1 cellular context compared by ENCODE assay signal in the genomic region with DNA sequence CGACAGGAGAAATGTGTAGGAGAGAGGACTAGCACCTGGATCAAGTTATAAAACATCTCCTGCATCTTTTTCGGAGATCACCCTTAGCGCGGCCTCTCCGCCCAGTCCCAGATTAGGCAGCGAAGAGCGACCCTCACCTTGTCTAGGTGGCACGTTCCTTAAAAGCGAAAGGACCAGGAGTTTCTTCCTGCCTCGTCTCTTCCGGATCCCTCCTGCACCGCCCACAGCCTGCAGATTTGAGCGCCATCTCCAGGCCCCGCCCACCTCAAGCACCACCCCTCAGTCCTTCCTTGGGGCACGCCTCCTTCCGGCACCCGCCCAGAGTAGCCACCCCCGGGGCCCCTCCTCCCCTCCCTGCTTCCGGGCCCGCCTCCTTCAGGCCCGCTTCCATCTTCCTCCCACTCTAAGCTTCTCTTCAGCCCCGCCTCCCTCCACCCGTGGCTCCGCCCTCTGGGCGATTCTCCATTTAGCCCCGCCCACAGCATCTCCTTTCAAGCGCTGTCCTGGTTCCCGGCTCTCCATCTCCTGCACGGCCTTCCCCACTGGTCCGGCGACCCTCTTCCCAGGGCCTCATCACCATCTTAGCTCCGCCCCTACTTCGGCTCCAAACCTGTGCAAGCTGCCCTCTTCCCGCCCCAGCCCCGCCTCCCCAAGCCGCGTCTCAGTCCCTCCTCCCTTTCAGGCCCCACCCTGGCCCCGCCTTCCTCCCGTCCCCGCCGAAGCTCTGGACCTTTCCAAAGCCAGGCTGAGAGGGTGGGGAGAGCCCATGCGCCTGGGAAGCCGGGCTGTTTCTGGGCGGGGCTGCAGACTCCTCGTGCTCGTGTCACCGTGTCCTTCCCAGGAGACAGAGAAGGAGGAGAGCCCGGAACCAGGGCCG.
TF ChIP-seq lines count a peak whose summit lies in the region.

No MANE protein-coding gene starts in this region.

TF ChIP-seq in HEK293, 187 proteins besides CTCF, POLR2A, EP300 and RAD21 (continued from another document):
- peak; percentile 99 for TF ChIP-seq PRDM10 (tag by site-specific recombination; IDR thresholded peaks at IDR 0.05)
- peak; percentile 67; the same call in 1 of the 2 replicates for TF ChIP-seq KLF16 (tag by site-specific recombination; IDR thresholded peaks at IDR 0.05)
- peak; percentile 99 for TF ChIP-seq PRDM1 (tag by site-specific recombination; IDR thresholded peaks at IDR 0.05)
- peak; percentile 48 for TF ChIP-seq ZBTB17 (tag by site-specific recombination; IDR thresholded peaks at IDR 0.05)
- TF ChIP-seq ZNF600 (tag by site-specific recombination; IDR thresholded peaks at IDR 0.05) = peak; percentile 73
- peak; percentile 94 for TF ChIP-seq ZNF366 (tag by site-specific recombination; conservative IDR thresholded peaks at IDR 0.05)
- peak; percentile 99 for TF ChIP-seq KLF8 (tag by site-specific recombination; IDR thresholded peaks at IDR 0.05)
- peak; percentile 16; the same call in 1 of the 2 replicates for TF ChIP-seq WT1 (tag by site-specific recombination; IDR thresholded peaks at IDR 0.05)
- peak; percentile 46 for TF ChIP-seq GLIS1 (tag by site-specific recombination; IDR thresholded peaks at IDR 0.05)
- TF ChIP-seq HOXC10 (CRISPR knock-in tag; IDR thresholded peaks at IDR 0.05) = no peak
- TF ChIP-seq ZBTB20 (tag by site-specific recombination; IDR thresholded peaks at IDR 0.05) = peak; percentile 82
- TF ChIP-seq SP3 (tag by site-specific recombination; IDR thresholded peaks at IDR 0.05) = peak; percentile 100
- no peak for TF ChIP-seq HOXA7 (CRISPR knock-in tag; IDR thresholded peaks at IDR 0.05; ENCODE audit: borderline replicate concordance)
- TF ChIP-seq ZBTB11 (tag by site-specific recombination; conservative IDR thresholded peaks at IDR 0.05; ENCODE audit: low read depth) = peak; percentile 95
- no peak for TF ChIP-seq ZBTB48 (tag by site-specific recombination; IDR thresholded peaks at IDR 0.05)
- peak; percentile 84 for TF ChIP-seq ZNF146 (tag by site-specific recombination; IDR thresholded peaks at IDR 0.05)
- TF ChIP-seq REPIN1 (tag by site-specific recombination; IDR thresholded peaks at IDR 0.05; ENCODE audit: low read depth) = peak; percentile 60; the same call in 1 of the 2 replicates
- no peak for TF ChIP-seq ZNF830 (tag by site-specific recombination; IDR thresholded peaks at IDR 0.05; ENCODE audit: low read depth)
- TF ChIP-seq ZNF394 (tag by site-specific recombination; IDR thresholded peaks at IDR 0.05; ENCODE audit: borderline replicate concordance) = peak; percentile 66; the same call in 1 of the 2 replicates
- TF ChIP-seq ZNF692 (tag by site-specific recombination; IDR thresholded peaks at IDR 0.05) = peak; percentile 16; the same call in 1 of the 2 replicates
- peak; percentile 61 for TF ChIP-seq ZBTB8A (tag by site-specific recombination; IDR thresholded peaks at IDR 0.05)
- TF ChIP-seq SP2 (tag by site-specific recombination; IDR thresholded peaks at IDR 0.05) = peak; percentile 97
- no peak for TF ChIP-seq ZNF670 (tag by site-specific recombination; IDR thresholded peaks at IDR 0.05; ENCODE audit: low read depth)
- peak; percentile 98 for TF ChIP-seq IKZF3 (tag by site-specific recombination; IDR thresholded peaks at IDR 0.05)
- no peak for TF ChIP-seq YY1 (tag by site-specific recombination; IDR thresholded peaks at IDR 0.05)
- 0 out of 2 replicates have a peak, but pooled peaks have one; percentile 72 for TF ChIP-seq ZNF561 (tag by site-specific recombination; IDR thresholded peaks at IDR 0.05; ENCODE audit: borderline replicate concordance)
- TF ChIP-seq, protein P1, sequence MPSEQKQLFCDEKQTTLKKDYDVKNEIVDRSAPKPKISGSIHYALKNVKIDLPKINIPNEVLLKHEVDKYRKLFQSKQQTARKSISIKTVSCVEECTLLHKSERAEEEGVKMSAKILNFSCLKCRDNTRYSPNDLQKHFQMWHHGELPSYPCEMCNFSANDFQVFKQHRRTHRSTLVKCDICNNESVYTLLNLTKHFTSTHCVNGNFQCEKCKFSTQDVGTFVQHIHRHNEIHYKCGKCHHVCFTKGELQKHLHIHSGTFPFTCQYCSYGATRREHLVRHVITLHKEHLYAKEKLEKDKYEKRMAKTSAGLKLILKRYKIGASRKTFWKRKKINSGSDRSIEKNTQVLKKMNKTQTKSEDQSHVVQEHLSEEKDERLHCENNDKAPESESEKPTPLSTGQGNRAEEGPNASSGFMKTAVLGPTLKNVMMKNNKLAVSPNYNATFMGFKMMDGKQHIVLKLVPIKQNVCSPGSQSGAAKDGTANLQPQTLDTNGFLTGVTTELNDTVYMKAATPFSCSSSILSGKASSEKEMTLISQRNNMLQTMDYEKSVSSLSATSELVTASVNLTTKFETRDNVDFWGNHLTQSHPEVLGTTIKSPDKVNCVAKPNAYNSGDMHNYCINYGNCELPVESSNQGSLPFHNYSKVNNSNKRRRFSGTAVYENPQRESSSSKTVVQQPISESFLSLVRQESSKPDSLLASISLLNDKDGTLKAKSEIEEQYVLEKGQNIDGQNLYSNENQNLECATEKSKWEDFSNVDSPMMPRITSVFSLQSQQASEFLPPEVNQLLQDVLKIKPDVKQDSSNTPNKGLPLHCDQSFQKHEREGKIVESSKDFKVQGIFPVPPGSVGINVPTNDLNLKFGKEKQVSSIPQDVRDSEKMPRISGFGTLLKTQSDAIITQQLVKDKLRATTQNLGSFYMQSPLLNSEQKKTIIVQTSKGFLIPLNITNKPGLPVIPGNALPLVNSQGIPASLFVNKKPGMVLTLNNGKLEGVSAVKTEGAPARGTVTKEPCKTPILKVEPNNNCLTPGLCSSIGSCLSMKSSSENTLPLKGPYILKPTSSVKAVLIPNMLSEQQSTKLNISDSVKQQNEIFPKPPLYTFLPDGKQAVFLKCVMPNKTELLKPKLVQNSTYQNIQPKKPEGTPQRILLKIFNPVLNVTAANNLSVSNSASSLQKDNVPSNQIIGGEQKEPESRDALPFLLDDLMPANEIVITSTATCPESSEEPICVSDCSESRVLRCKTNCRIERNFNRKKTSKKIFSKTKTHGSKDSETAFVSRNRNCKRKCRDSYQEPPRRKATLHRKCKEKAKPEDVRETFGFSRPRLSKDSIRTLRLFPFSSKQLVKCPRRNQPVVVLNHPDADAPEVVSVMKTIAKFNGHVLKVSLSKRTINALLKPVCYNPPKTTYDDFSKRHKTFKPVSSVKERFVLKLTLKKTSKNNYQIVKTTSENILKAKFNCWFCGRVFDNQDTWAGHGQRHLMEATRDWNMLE (tag by site-specific recombination; conservative IDR thresholded peaks at IDR 0.05; ENCODE audit: low read depth) = peak; percentile 40; the same call in 1 of the 2 replicates
- TF ChIP-seq, protein P2, sequence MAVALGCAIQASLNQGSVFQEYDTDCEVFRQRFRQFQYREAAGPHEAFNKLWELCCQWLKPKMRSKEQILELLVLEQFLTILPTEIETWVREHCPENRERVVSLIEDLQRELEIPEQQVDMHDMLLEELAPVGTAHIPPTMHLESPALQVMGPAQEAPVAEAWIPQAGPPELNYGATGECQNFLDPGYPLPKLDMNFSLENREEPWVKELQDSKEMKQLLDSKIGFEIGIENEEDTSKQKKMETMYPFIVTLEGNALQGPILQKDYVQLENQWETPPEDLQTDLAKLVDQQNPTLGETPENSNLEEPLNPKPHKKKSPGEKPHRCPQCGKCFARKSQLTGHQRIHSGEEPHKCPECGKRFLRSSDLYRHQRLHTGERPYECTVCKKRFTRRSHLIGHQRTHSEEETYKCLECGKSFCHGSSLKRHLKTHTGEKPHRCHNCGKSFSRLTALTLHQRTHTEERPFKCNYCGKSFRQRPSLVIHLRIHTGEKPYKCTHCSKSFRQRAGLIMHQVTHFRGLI (tag by site-specific recombination; IDR thresholded peaks at IDR 0.05) = no peak
- TF ChIP-seq KLF9 (tag by site-specific recombination; IDR thresholded peaks at IDR 0.05; ENCODE audit: low read depth) = peak; percentile 98
- TF ChIP-seq MZF1 (tag by site-specific recombination; IDR thresholded peaks at IDR 0.05; ENCODE audit: borderline replicate concordance) = no peak
- TF ChIP-seq ZEB2 (tag by site-specific recombination; IDR thresholded peaks at IDR 0.05) = 0 out of 2 replicates have a peak, but pooled peaks have one; percentile 36
- TF ChIP-seq KLF17 (tag by site-specific recombination; IDR thresholded peaks at IDR 0.05) = 0 out of 2 replicates have a peak, but pooled peaks have one; percentile 25
- TF ChIP-seq ZNF785 (tag by site-specific recombination; IDR thresholded peaks at IDR 0.05) = no peak
- peak; percentile 89 for TF ChIP-seq EGR2 (tag by site-specific recombination; IDR thresholded peaks at IDR 0.05; ENCODE audit: low read depth)
- TF ChIP-seq ZNF335 (tag by site-specific recombination; conservative IDR thresholded peaks at IDR 0.05) = peak; percentile 87
- TF ChIP-seq, protein P3, sequence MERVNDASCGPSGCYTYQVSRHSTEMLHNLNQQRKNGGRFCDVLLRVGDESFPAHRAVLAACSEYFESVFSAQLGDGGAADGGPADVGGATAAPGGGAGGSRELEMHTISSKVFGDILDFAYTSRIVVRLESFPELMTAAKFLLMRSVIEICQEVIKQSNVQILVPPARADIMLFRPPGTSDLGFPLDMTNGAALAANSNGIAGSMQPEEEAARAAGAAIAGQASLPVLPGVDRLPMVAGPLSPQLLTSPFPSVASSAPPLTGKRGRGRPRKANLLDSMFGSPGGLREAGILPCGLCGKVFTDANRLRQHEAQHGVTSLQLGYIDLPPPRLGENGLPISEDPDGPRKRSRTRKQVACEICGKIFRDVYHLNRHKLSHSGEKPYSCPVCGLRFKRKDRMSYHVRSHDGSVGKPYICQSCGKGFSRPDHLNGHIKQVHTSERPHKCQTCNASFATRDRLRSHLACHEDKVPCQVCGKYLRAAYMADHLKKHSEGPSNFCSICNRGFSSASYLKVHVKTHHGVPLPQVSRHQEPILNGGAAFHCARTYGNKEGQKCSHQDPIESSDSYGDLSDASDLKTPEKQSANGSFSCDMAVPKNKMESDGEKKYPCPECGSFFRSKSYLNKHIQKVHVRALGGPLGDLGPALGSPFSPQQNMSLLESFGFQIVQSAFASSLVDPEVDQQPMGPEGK (tag by site-specific recombination; IDR thresholded peaks at IDR 0.05) = peak; percentile 99
- no peak for TF ChIP-seq TCF7L2 (IDR thresholded peaks at IDR 0.05; ENCODE audit: borderline replicate concordance, low read depth, low read length)
- TF ChIP-seq BCL11B (tag by site-specific recombination; IDR thresholded peaks at IDR 0.05; ENCODE audit: low read depth) = no peak
TF ChIP-seq in HEK293: peak in this region for 39.
